6 cellular contexts compared by ENCODE assay signal in the genomic region with DNA sequence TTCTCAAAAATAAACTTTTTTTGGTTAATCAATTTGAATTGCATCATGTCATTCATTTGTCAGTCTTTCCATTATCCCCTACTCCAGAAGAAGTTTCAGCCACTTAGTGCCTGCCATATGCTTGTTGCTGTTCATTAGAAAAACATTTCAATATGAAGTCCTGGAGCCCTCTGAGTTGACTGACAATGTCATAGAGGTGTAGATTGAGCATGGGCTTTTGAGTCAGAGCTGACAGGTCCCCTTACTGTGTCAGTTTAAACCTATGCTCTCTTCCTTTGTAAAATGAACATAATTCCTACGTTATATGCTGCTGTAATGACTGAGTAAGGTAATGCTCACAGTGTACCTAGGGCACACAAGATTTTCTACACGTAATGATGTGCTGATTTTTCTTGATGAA.
"Had no signal": no experiment of that assay in that cellular context is flagged by ENCODE, and none has a peak within 500 bp of the region (broad histone marks: within the 10 kb centered on the region; RNA-seq: fewer than 3 reads in every experiment).

No MANE protein-coding gene starts in this region.

- H3K9ac ChIP-seq: KMS-11 had no signal

- ATAC-seq: HepG2, K562 had no signal

- FAIRE-seq: HepG2, K562 had no signal

- H3K27ac ChIP-seq: HL-60, KMS-11 had no signal

- H3K4me3 ChIP-seq: K562 had no signal

- H3K4me2 ChIP-seq: KMS-11 had no signal

- DNase-seq: IMR-90, KG1 had no signal
